8 cellular contexts compared by ENCODE assay signal in genomic region chr5:150058480-150059126, GRCh38. TPM values are rescaled to one million over a fixed set of nuclear protein-coding genes. Genes with fewer than 3 reads are reported as not detected.
DNase-seq lines count a peak whose midpoint lies in the region; ATAC-seq, FAIRE-seq and TF ChIP-seq lines count a peak whose summit lies in the region.

No MANE protein-coding gene starts in this region.

- H3K27ac ChIP-seq in SK-N-SH (ENCODE audit: low read depth in 2 of 2, low read length in 1 of 2): peak overlapping the region in 1 of 2 experiments; percentile 73; a peak in 3 of 4 replicates
- H3K27ac ChIP-seq in small intestine (ENCODE audit: low read depth in 1 of 2, low read length in 1 of 2): no peak overlapping the region

- H3K9me3 ChIP-seq in SK-N-SH (no peaks in the 10 kb centered on the region), small intestine (ENCODE audit: control insufficient read depth, low read depth) (no peaks in the 10 kb centered on the region)

- POLR2A ChIA-PET in SK-N-SH (lab: Yijun Ruan, JAX): no interaction called here

- TF ChIP-seq RAD21 in SK-N-SH (IDR thresholded peaks at IDR 0.05; ENCODE audit: low read length): no peak

- H2AFZ ChIP-seq in SK-N-SH (ENCODE audit: low read depth): no peak overlapping the region

- H3K4me1 ChIP-seq in SK-N-SH (ENCODE audit: control insufficient read depth in 1 of 2, insufficient read depth in 2 of 2, low read depth in 1 of 2, low read length in 1 of 2) (peaks cover 4 to 14% of the 10 kb centered on the region in 2 experiments; a peak in 3 of 4 replicates), small intestine (ENCODE audit: control insufficient read depth in 2 of 2, insufficient read depth in 1 of 2, low read depth in 1 of 2, low read length in 1 of 2) (no peaks in the 10 kb centered on the region)

- TF ChIP-seq CTCF in SK-N-SH (IDR thresholded peaks at IDR 0.05) (no peak), foreskin fibroblast (IDR thresholded peaks at IDR 0.05; ENCODE audit: low read depth, low read length) (no peak), GM20000 (IDR thresholded peaks at IDR 0.05; ENCODE audit: extremely low read depth, missing control alignments) (no peak)

- no peak for FAIRE-seq in small intestine (lab: Jason Lieb, UNC)

- CTCF ChIA-PET in SK-N-SH (lab: Yijun Ruan, JAX): interaction anchor here (1.5 kb wide), 1 partner anchor 20 kb away, joined by 3 read pairs; no protein-coding TSS in a partner anchor

- no peaks in the 10 kb centered on the region for H3K79me2 ChIP-seq in SK-N-SH (ENCODE audit: insufficient read depth)

- no peak for ATAC-seq in HG03108 (IDR thresholded peaks at IDR 0.05; ENCODE audit: unreplicated experiment)

- no peak overlapping the region for H3K4me3 ChIP-seq in SK-N-SH (ENCODE audit: low read depth in 2 of 2, low read length in 1 of 2)
- no peak overlapping the region for H3K4me3 ChIP-seq in foreskin fibroblast (ENCODE audit: low read depth in 1 of 2, low read length in 2 of 2)
- no peak overlapping the region for H3K4me3 ChIP-seq in small intestine (ENCODE audit: low read depth in 1 of 2, low read length in 2 of 2)

- no peaks in the 10 kb centered on the region for H3K9me2 ChIP-seq in SK-N-SH

- no peak overlapping the region for H3K9ac ChIP-seq in SK-N-SH

- WGBS in SK-N-SH (ENCODE audit: low lambda C conversion rate): 63% methylated on average over 5 of the region's 6 CpGs
- WGBS in small intestine, 3 donors: 81 to 93% (median 91%) methylated on average over 6 of the region's 6 CpGs

- no peaks in the 10 kb centered on the region for H4K20me1 ChIP-seq in SK-N-SH (ENCODE audit: insufficient read depth)

- no peaks in the 10 kb centered on the region for H3F3A ChIP-seq in SK-N-SH (replicated peaks; ENCODE audit: insufficient read depth)

- 0 out of 2 replicates have a peak overlapping the region, but pooled peaks have one; percentile 14 for H3K4me2 ChIP-seq in SK-N-SH

- H3K27me3 ChIP-seq in SK-N-SH (ENCODE audit: insufficient read depth) (no peaks in the 10 kb centered on the region), small intestine (ENCODE audit: control insufficient read depth in 2 of 2, insufficient read depth in 2 of 2, low read length in 2 of 2) (no peaks in the 10 kb centered on the region)

- H3K36me3 ChIP-seq in SK-N-SH (replicated peaks in 1 of 2; ENCODE audit: control insufficient read depth in 1 of 2, insufficient read depth in 2 of 2, low read length in 1 of 2) (peaks cover 10 to 20% of the 10 kb centered on the region in 2 experiments), small intestine (ENCODE audit: control insufficient read depth in 2 of 2, insufficient read depth in 2 of 2, low read length in 2 of 2) (peaks cover 0 to 6% of the 10 kb centered on the region in 2 donors)

- peak in 1 of 2 experiments; percentile 30; a peak in 1 of 4 replicates for TF ChIP-seq EP300 in SK-N-SH (IDR thresholded peaks at IDR 0.05; ENCODE audit: borderline replicate concordance in 1 of 2, low read depth in 1 of 2, low read length in 1 of 2)

- DNase-seq in HCEC 1CT (peak; percentile 89), SK-N-SH (peak; percentile 57), foreskin fibroblast (peak; percentile 91 to 92), small intestine (peak; percentile 14), GM20000 (ENCODE audit: low spot score) (no peak), NCI-H2171 (lab: John Stamatoyannopoulos, UW) (no peak), NCI-H1694 treated with DMSO at 0.1 percent for 48 hours (lab: John Stamatoyannopoulos, UW) (no peak)

TF ChIP-seq in SK-N-SH, 30 proteins besides CTCF, POLR2A, EP300 and RAD21:
- TF ChIP-seq RXRA (IDR thresholded peaks at IDR 0.05; ENCODE audit: borderline replicate concordance, low read depth) (no peak), NFIC (IDR thresholded peaks at IDR 0.05; ENCODE audit: borderline replicate concordance) (peak; percentile 72), TAF1 (IDR thresholded peaks at IDR 0.05; ENCODE audit: borderline replicate concordance, low read depth, low read length) (no peak), MAX (IDR thresholded peaks at IDR 0.05; ENCODE audit: low read depth) (peak; percentile 86), GABPA (IDR thresholded peaks at IDR 0.05; ENCODE audit: low read depth) (no peak), MXI1 (IDR thresholded peaks at IDR 0.05; ENCODE audit: low read depth, low read length) (peak; percentile 28; the same call in 1 of the 2 replicates), TCF12 (IDR thresholded peaks at IDR 0.05) (peak; percentile 33; the same call in 1 of the 2 replicates), JUND (IDR thresholded peaks at IDR 0.05) (peak; percentile 11; the same call in 1 of the 2 replicates), ELF1 (IDR thresholded peaks at IDR 0.05) (no peak), SIN3A (IDR thresholded peaks at IDR 0.05; ENCODE audit: borderline replicate concordance, low read depth, low read length) (no peak), USF1 (IDR thresholded peaks at IDR 0.05; ENCODE audit: borderline replicate concordance, low read depth) (no peak), FOSL2 (IDR thresholded peaks at IDR 0.05; ENCODE audit: borderline replicate concordance, low read depth) (no peak)
TF ChIP-seq in SK-N-SH: peak in this region for 5.

RNA-seq across cellular contexts. Expression of gene CSF1R, which starts 27.8 kb away (rescaled TPM):
- polyA plus RNA-seq in SK-N-SH (2012; rRNA removed) (0.15 and 0.25 TPM in 2 replicates), small intestine (1 to 10 TPM; 4.1 to 7.2 (median 4.9) TPM)
- polyA plus RNA-seq in SK-N-SH (2012; cell fraction: cytosol; rRNA removed): 0.10 and 0.30 TPM in 2 replicates
- 0.49 and 0.69 TPM in 2 replicates for polyA plus RNA-seq in SK-N-SH (2012; cell fraction: nucleus; rRNA removed)

RNA-seq across cellular contexts. Expression of gene HMGXB3, which starts 58.1 kb away (rescaled TPM):
- polyA plus RNA-seq in SK-N-SH (2012; rRNA removed): 28.8 and 39.9 TPM in 2 replicates
- 21.3 and 23.0 TPM in 2 replicates for polyA plus RNA-seq in SK-N-SH (2012; cell fraction: cytosol; rRNA removed)
- polyA plus RNA-seq in SK-N-SH (2012; cell fraction: nucleus; rRNA removed): 80.4 and 109 TPM in 2 replicates
- polyA plus RNA-seq in small intestine: 10 to 100 TPM in 2 of 3 donors, 1 to 10 TPM in 1; 8.1 to 15.2 (median 11.6) TPM

RNA-seq across cellular contexts. Expression of gene TIGD6, which starts 58.1 kb away (rescaled TPM):
- polyA plus RNA-seq in SK-N-SH (2012; rRNA removed) (4.7 and 4.8 TPM in 2 replicates), small intestine (1 to 10 TPM; 1.6 to 3.4 (median 2.7) TPM)
- polyA plus RNA-seq in SK-N-SH (2012; cell fraction: cytosol; rRNA removed): 4.2 and 4.7 TPM in 2 replicates
- 4.2 and 6.3 TPM in 2 replicates for polyA plus RNA-seq in SK-N-SH (2012; cell fraction: nucleus; rRNA removed)

Comparison
In these comparisons a context has a peak if more than half of its experiments do, and no peak if none do; other contexts are left out.
1. DNase-seq: peak in HCEC 1CT (single experiment), SK-N-SH (single experiment), foreskin fibroblast (2 of 2) and small intestine (single experiment); none in GM20000 (single experiment), NCI-H2171 (single experiment) and NCI-H1694 treated with DMSO at 0.1 percent for 48 hours (single experiment).